Comparison of ENCODE assay signal across 26 cellular contexts in the genomic region with DNA sequence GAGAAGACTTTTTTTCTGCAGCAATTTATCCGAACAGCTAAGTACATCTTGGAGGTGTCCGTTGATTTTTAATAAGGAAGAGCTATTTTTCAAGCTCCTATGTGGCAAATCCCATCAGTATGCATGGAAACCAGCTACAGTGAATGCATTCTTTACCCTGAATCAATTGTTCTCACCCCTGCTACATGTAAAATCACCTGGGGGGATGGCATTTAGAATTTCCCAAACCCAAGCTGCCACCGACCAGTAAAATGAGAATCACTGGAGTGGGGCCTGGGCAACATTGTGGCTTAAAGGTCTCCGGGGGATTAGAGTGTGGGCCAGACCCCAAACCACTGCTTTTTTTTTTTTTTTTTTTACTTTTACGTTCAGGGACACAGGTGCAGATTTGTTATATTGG. TPM values are rescaled to one million over a fixed set of nuclear protein-coding genes. Genes with fewer than 3 reads are reported as not detected.
DNase-seq lines count a peak whose midpoint lies in the region; ATAC-seq and TF ChIP-seq lines count a peak whose summit lies in the region.
"Had no signal": no experiment of that assay in that cellular context is flagged by ENCODE, and none has a peak within 500 bp of the region (broad histone marks: within the 10 kb centered on the region; RNA-seq: fewer than 3 reads in every experiment).

No MANE protein-coding gene starts in this region.

- H3K27me3 ChIP-seq in cardiac muscle cell (no peaks in the 10 kb centered on the region), spleen (replicated peaks in 1 of 7) (no peaks in the 10 kb centered on the region)
- H3K27me3 ChIP-seq: MG63 had no signal

- peak overlapping the region in 2 of 3 experiments; percentile 73 to 87 for H3K4me3 Mint-ChIP-seq in nephron
- H3K4me3 Mint-ChIP-seq: activated naive CD8-positive, alpha-beta T cell; activated T-helper 17 cell treated with anti-CD3 and anti-CD28 coated beads, Interleukin-2, amount 50 U/mL, for 72 hours; stimulated activated naive B cell treated with anti-CD40 and anti-IgM and Interleukin-4, amounts not matched to agents 10 μg/mL and 1 μg/mL and 100 μg/mL, for 72 hours; T-helper 2 cell treated with Interferon-gamma antibody and Interleukin-4, amounts not matched to agents 5 μg/mL and 100 μg/mL, for 36 hours had no signal

- no peak overlapping the region for H3K27ac Mint-ChIP-seq in nephron
- H3K27ac Mint-ChIP-seq: activated naive CD8-positive, alpha-beta T cell; activated T-helper 17 cell treated with anti-CD3 and anti-CD28 coated beads, Interleukin-2, amount 50 U/mL, for 72 hours; stimulated activated naive B cell treated with anti-CD40 and anti-IgM and Interleukin-4, amounts not matched to agents 10 μg/mL and 1 μg/mL and 100 μg/mL, for 72 hours; T-helper 2 cell treated with Interferon-gamma antibody and Interleukin-4, amounts not matched to agents 5 μg/mL and 100 μg/mL, for 36 hours had no signal

- H3K4me3 ChIP-seq in cardiac muscle cell (peak overlapping the region; percentile 62), fibroblast of mammary gland (ENCODE audit: control insufficient read depth, low read depth, low read length) (peak overlapping the region; percentile 57), spleen (no peak overlapping the region)
- H3K4me3 ChIP-seq: GM12878, MG63 had no signal

- H3K27me3 Mint-ChIP-seq in nephron (ENCODE audit: low read depth): no peaks in the 10 kb centered on the region

- TF ChIP-seq CTCF in cardiac muscle cell (IDR thresholded peaks at IDR 0.05; ENCODE audit: low read depth, low read length): no peak
- TF ChIP-seq CTCF in fibroblast of mammary gland (conservative IDR thresholded peaks at IDR 0.05; ENCODE audit: control insufficient read depth, insufficient read depth, low read depth, low read length): no peak
- TF ChIP-seq CTCF in nephron (IDR thresholded peaks at IDR 0.05; ENCODE audit: unreplicated experiment in 3 of 3): no peak
- TF ChIP-seq CTCF in spleen (IDR thresholded peaks at IDR 0.05 in 8 of 11, conservative IDR thresholded peaks at IDR 0.05 in 3 of 11): no peak

- intact Hi-C loops in left ventricle myocardium superior (cut with micrococcal nuclease): no loop called here
- intact Hi-C loops in spleen (cut with DNase I; ENCODE audit: low total_unique reads): no loop called here

- no peaks in the 10 kb centered on the region for H3K9me3 ChIP-seq in cardiac muscle cell (ENCODE audit: low read depth)
- peaks cover 0 to 2% (median 0%) of the 10 kb centered on the region in 8 donors for H3K9me3 ChIP-seq in spleen
- H3K9me3 ChIP-seq: thoracic aorta had no signal

- H3K9me3 Mint-ChIP-seq in nephron: peaks cover 26% of the 10 kb centered on the region
- H3K9me3 Mint-ChIP-seq: activated T-helper 17 cell treated with anti-CD3 and anti-CD28 coated beads, Interleukin-2, amount 50 U/mL, for 72 hours had no signal

- no peak for ATAC-seq in left ventricle myocardium superior
- ATAC-seq in HG03442 (IDR thresholded peaks at IDR 0.05; ENCODE audit: unreplicated experiment): no peak
- ATAC-seq: activated T-helper 17 cell treated with anti-CD3 and anti-CD28 coated beads, Interleukin-2, amount 50 U/mL, for 72 hours; esophagus mucosa; GM12878; stimulated activated naive B cell treated with anti-CD40 and anti-IgM and Interleukin-4, amounts not matched to agents 10 μg/mL and 1 μg/mL and 100 μg/mL, for 72 hours had no signal

- H3K27ac ChIP-seq in cardiac muscle cell (no peak overlapping the region), spleen (no peak overlapping the region)
- H3K27ac ChIP-seq: 22Rv1, thoracic aorta, WERI-Rb-1 had no signal

- H3K36me3 ChIP-seq in cardiac muscle cell: peaks cover 30% of the 10 kb centered on the region
- peaks cover 0 to 8% (median 0%) of the 10 kb centered on the region in 6 donors for H3K36me3 ChIP-seq in spleen

- DNase-seq in cardiac muscle cell (ENCODE audit: low read depth in 1 of 2, low spot score in 1 of 2) (no peak), left ventricle myocardium superior (no peak), fibroblast of mammary gland (ENCODE audit: low read depth) (no peak), spleen (no peak), NCI-H69 (lab: John Stamatoyannopoulos, UW) (no peak)
- DNase-seq in activated naive CD4-positive, alpha-beta T cell treated with anti-CD3 and anti-CD28 coated beads, Interleukin-2, amount 50 U/mL, for 16 hours: no peak
- DNase-seq: activated CD4-positive, alpha-beta T cell treated with anti-CD3 and anti-CD28 coated beads, Interleukin-2, amount 50 U/mL, for 1 hour; AML-193; COR-L47; DMS79 treated with DMSO at 0.1 percent for 48 hours; effector memory CD4-positive, alpha-beta T cell; MG63; NCI-H146; occipital lobe; stimulated activated CD4-positive, alpha-beta T cell treated with anti-CD3 and anti-CD28 coated beads, Interleukin-2, amount 100 ng/mL, for 48 hours; stimulated activated naive B cell treated with anti-CD40 and anti-IgM and Interleukin-4, amounts not matched to agents 10 μg/mL and 1 μg/mL and 100 μg/mL, for 72 hours; WERI-Rb-1 had no signal

- TF ChIP-seq POLR2A in spleen (IDR thresholded peaks at IDR 0.05): no peak

- H3K4me1 ChIP-seq in cardiac muscle cell (ENCODE audit: low read depth) (no peaks in the 10 kb centered on the region), spleen (peaks cover 10 to 30% (median 25%) of the 10 kb centered on the region in 6 donors)

- H3K4me1 Mint-ChIP-seq in nephron: peaks cover 24% of the 10 kb centered on the region

- peaks cover 44% of the 10 kb centered on the region for H3K36me3 Mint-ChIP-seq in nephron (ENCODE audit: low read depth)

- WGBS in spleen, 5 donors: 73 to 83% (median 81%) methylated on average over 5 of the region's 5 CpGs

RNA-seq across cellular contexts. Expression of a gene that starts 2.8 kb away (rescaled TPM):
- total RNA-seq in cardiac muscle cell: 20.2 and 35.5 TPM in 2 replicates
- 35.1 TPM in 2 replicates for polyA plus RNA-seq in cardiac muscle cell
- 10.5 TPM for total RNA-seq in left ventricle myocardium superior
- 10 to 100 TPM; 26.8 to 39.8 (median 31.6) TPM for total RNA-seq in spleen
- 10 to 100 TPM; 15.3 to 21.3 (median 16.6) TPM for polyA plus RNA-seq in spleen

Comparison
In these comparisons a context has a peak if more than half of its experiments do, and no peak if none do; other contexts are left out.
1. H3K4me3 ChIP-seq: peak in cardiac muscle cell (single experiment) and fibroblast of mammary gland (single experiment); none in spleen (0 of 8).